Comparison of ENCODE assay signal across 8 cellular contexts in genomic region chr1:200139661-200140250, GRCh38.
DNase-seq lines count a peak whose midpoint lies in the region; ATAC-seq and TF ChIP-seq lines count a peak whose summit lies in the region.

No MANE protein-coding gene starts in this region.

- no peak overlapping the region for H3K9ac ChIP-seq in DND-41 (ENCODE audit: low read depth, low read length)

- no peaks in the 10 kb centered on the region for H3K27me3 ChIP-seq in DND-41 (ENCODE audit: insufficient read depth, low read length, poor library complexity)
- no peaks in the 10 kb centered on the region for H3K27me3 ChIP-seq in aorta (ENCODE audit: control insufficient read depth in 1 of 2, insufficient read depth in 2 of 2, low read length in 1 of 2)

- H3K4me3 ChIP-seq in DND-41 (ENCODE audit: low read depth in 1 of 2, low read length in 2 of 2) (no peak overlapping the region), aorta (ENCODE audit: low read length in 2 of 2) (no peak overlapping the region)

- H3K27ac ChIP-seq in DND-41 (ENCODE audit: low read length), result no peak overlapping the region
- H3K27ac ChIP-seq in aorta (ENCODE audit: low read depth in 1 of 2, low read length in 2 of 2), result no peak overlapping the region

- intact Hi-C loops in left colon (cut with DNase I, micrococcal nuclease) (no loop called here), aorta (cut with DNase I) (no loop called here)

- peak; percentile 78 for ATAC-seq in DND-41 (ENCODE audit: insufficient read depth, low read depth)
- ATAC-seq in GM19035 (IDR thresholded peaks at IDR 0.05; ENCODE audit: unreplicated experiment), result peak; percentile 96
- ATAC-seq in HG03196 (IDR thresholded peaks at IDR 0.05; ENCODE audit: unreplicated experiment), result peak; percentile 76
- peak; percentile 74 for ATAC-seq in left colon
- no peak for ATAC-seq in aorta (ENCODE audit: low FRiP score)

- no peaks in the 10 kb centered on the region for H3K79me2 ChIP-seq in DND-41 (ENCODE audit: insufficient read depth, low read length)

- no peaks in the 10 kb centered on the region for H3K4me1 ChIP-seq in DND-41 (ENCODE audit: insufficient read depth, low read length)
- H3K4me1 ChIP-seq in aorta (ENCODE audit: control insufficient read depth in 1 of 2, insufficient read depth in 2 of 2, low read length in 2 of 2), result no peaks in the 10 kb centered on the region

- H3K36me3 ChIP-seq in DND-41 (ENCODE audit: insufficient read depth, low read length) (no peaks in the 10 kb centered on the region), aorta (ENCODE audit: control insufficient read depth in 1 of 2, insufficient read depth in 2 of 2, low read length in 1 of 2) (no peaks in the 10 kb centered on the region)

- DNase-seq in DND-41 (peak; percentile 11), NCI-H526 treated with DMSO at 0.1 percent for 48 hours (lab: John Stamatoyannopoulos, UW) (peak; percentile 25), astrocyte of the hippocampus (ENCODE audit: low read depth, low spot score) (peak; percentile 56), left colon (no peak), hypothalamus (lab: John Stamatoyannopoulos, UW) (no peak), aorta (no peak)

- 71 to 77% methylated on average over 4 of the region's 4 CpGs for WGBS in aorta, 2 donors

- H3K4me2 ChIP-seq in DND-41 (ENCODE audit: insufficient read depth, low read length), result no peak overlapping the region

- H2AFZ ChIP-seq in DND-41 (ENCODE audit: low read depth, low read length), result no peak overlapping the region

- peak; percentile 72 for TF ChIP-seq CTCF in DND-41 (IDR thresholded peaks at IDR 0.05; ENCODE audit: borderline replicate concordance, extremely low read depth, low read length, poor library complexity, severe bottlenecking)

- H4K20me1 ChIP-seq in DND-41 (ENCODE audit: insufficient read depth, low read length), result no peaks in the 10 kb centered on the region

- H3K9me3 ChIP-seq in DND-41 (ENCODE audit: insufficient read depth, low read length, severe bottlenecking) (no peaks in the 10 kb centered on the region), aorta (ENCODE audit: control insufficient read depth, low read length) (no peaks in the 10 kb centered on the region)

Comparison
In these comparisons a context has a peak if more than half of its experiments do, and no peak if none do; other contexts are left out.
1. DNase-seq: peak in DND-41 (single experiment), NCI-H526 treated with DMSO at 0.1 percent for 48 hours (single experiment) and astrocyte of the hippocampus (single experiment); none in left colon (0 of 2), hypothalamus (0 of 51) and aorta (0 of 2).